Comparison of ENCODE assay signal across 1 cellular context in genomic region chrX:57752866-57753265, GRCh38.
TF ChIP-seq lines count a peak whose summit lies in the region.

No MANE protein-coding gene starts in this region.

TF ChIP-seq in WTC11, 78 proteins besides CTCF, POLR2A, EP300 and RAD21 (continued from another document):
- TF ChIP-seq MLX (CRISPR knock-in tag; IDR thresholded peaks at IDR 0.05) (no peak), FOXP1 (CRISPR knock-in tag; IDR thresholded peaks at IDR 0.05; ENCODE audit: borderline replicate concordance) (no peak), ZNF423 (CRISPR knock-in tag; IDR thresholded peaks at IDR 0.05) (no peak), ZNF219 (CRISPR knock-in tag; IDR thresholded peaks at IDR 0.05; ENCODE audit: borderline replicate concordance) (no peak), FOXK1 (CRISPR knock-in tag; IDR thresholded peaks at IDR 0.05) (no peak), STAT6 (CRISPR knock-in tag; conservative IDR thresholded peaks at IDR 0.05; ENCODE audit: low read depth) (no peak)
- TF ChIP-seq, protein P1, sequence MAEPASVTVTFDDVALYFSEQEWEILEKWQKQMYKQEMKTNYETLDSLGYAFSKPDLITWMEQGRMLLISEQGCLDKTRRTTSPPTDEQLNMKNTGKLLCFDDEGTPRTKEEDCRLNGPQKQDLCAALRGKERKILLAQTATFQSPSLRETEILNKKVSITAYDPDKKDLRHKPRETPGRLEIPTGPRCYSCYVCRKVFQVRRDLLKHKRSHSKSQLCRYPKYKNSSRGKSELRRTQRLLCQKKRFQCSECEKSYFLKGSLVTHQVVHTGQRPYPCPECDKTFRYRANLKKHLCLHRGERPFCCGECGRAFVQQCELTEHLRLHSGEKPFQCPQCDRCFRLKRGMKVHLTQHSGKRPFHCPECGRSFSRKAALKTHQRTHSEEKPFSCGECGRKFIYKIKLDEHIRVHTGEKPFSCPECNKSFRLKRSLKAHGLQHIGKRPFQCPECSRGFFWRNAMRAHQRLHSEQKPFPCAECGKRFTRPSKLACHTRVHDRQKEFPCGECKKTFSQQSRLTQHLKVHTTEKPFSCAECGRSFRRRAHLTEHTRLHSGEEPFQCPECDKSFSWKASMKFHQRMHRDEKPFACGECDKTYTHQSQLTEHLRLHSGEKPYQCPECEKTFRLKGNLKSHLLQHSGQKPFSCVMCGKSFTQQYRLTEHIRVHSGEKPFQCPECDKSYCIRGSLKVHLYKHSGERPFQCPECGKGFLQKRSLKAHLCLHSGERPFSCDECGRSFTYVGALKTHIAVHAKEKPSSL (CRISPR knock-in tag; conservative IDR thresholded peaks at IDR 0.05), result no peak
